In the genomic region with DNA sequence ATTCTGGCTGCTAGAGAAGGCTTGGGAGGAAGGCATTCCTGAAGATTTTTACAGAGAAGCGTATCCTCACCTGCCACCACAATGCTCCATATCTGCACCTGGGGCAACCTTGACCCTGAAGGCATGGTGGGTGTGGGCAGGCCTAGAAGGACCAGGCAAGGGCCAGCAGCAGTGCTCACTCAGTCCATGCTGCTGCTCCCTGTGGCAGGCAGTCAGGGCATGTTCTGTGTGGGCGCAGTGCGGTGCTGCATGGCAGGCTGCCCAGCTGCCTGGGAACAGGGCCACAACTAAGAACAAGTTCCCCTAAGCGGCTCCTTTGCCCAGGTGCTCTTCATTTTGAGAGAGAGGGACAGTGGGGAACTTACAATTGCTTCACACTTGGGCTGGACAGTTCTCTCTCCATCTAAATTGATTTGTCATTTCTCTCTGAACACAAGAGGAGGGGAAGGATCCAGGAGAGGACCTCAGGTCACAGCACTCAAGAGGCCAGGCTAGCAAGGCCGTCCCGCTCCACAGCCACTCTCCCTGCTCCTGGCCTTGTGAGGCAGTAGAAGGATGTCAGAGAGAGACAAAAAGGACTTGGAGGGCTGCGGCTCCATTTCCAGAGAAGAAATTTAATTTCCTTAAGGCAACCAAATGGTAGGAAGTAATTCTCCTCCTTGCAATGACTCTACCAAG, we compare ENCODE assay signal across 10 cellular contexts.
DNase-seq lines count a peak whose midpoint lies in the region; TF ChIP-seq lines count a peak whose summit lies in the region.
"Had no signal": no experiment of that assay in that cellular context is flagged by ENCODE, and none has a peak within 500 bp of the region (broad histone marks: within the 10 kb centered on the region; RNA-seq: fewer than 3 reads in every experiment).

No MANE protein-coding gene starts in this region.

- H3K4me3 Mint-ChIP-seq in nephron progenitor cell: no peak overlapping the region
- no peak overlapping the region for H3K4me3 Mint-ChIP-seq in activated naive CD4-positive, alpha-beta T cell treated with anti-CD3 and anti-CD28 coated beads for 36 hours
- H3K4me3 Mint-ChIP-seq: activated CD4-positive, alpha-beta T cell treated with anti-CD3 and anti-CD28 coated beads, Interleukin-2, amount 10 ng/mL, durations not matched to agents 24 days and 14 days had no signal

- peaks cover 55% of the 10 kb centered on the region for H3K36me3 Mint-ChIP-seq in nephron progenitor cell (ENCODE audit: low read depth)
- H3K36me3 Mint-ChIP-seq in activated naive CD4-positive, alpha-beta T cell treated with anti-CD3 and anti-CD28 coated beads for 36 hours (ENCODE audit: low read depth): peaks cover 21% of the 10 kb centered on the region

- peak overlapping the region; percentile 94 for H3K27ac Mint-ChIP-seq in nephron progenitor cell
- no peak overlapping the region for H3K27ac Mint-ChIP-seq in activated naive CD4-positive, alpha-beta T cell treated with anti-CD3 and anti-CD28 coated beads for 36 hours
- H3K27ac Mint-ChIP-seq: activated CD4-positive, alpha-beta T cell treated with anti-CD3 and anti-CD28 coated beads, Interleukin-2, amount 10 ng/mL, durations not matched to agents 24 days and 14 days had no signal

- peaks cover 71% of the 10 kb centered on the region for H3K4me1 Mint-ChIP-seq in nephron progenitor cell
- H3K4me1 Mint-ChIP-seq in activated naive CD4-positive, alpha-beta T cell treated with anti-CD3 and anti-CD28 coated beads for 36 hours (ENCODE audit: low read depth): no peaks in the 10 kb centered on the region
- H3K4me1 Mint-ChIP-seq: activated CD4-positive, alpha-beta T cell treated with anti-CD3 and anti-CD28 coated beads, Interleukin-2, amount 10 ng/mL, durations not matched to agents 24 days and 14 days had no signal

- H3K4me3 ChIP-seq in AG10803 (ENCODE audit: low read length) (no peak overlapping the region), foreskin fibroblast (ENCODE audit: low read depth in 1 of 2, low read length in 2 of 2) (no peak overlapping the region)

- POLR2A ChIA-PET in RWPE1 (lab: Yijun Ruan, JAX; ENCODE audit: low non-redundant PET): no interaction called here

- H3K27ac ChIP-seq in RWPE1: peak overlapping the region; percentile 70

- CTCF ChIA-PET in RWPE1 (lab: Yijun Ruan, JAX): no interaction called here
- CTCF ChIA-PET in activated naive CD4-positive, alpha-beta T cell treated with anti-CD3 and anti-CD28 coated beads for 36 hours (lab: Charles Lee): no interaction called here

- H3K27me3 Mint-ChIP-seq in nephron progenitor cell (ENCODE audit: low read depth, poor library complexity): no peaks in the 10 kb centered on the region
- H3K27me3 Mint-ChIP-seq in activated naive CD4-positive, alpha-beta T cell treated with anti-CD3 and anti-CD28 coated beads for 36 hours (ENCODE audit: low read depth): no peaks in the 10 kb centered on the region
- H3K27me3 Mint-ChIP-seq: activated CD4-positive, alpha-beta T cell treated with anti-CD3 and anti-CD28 coated beads, Interleukin-2, amount 10 ng/mL, durations not matched to agents 24 days and 14 days had no signal

- TF ChIP-seq CTCF in AG10803 (conservative IDR thresholded peaks at IDR 0.05; ENCODE audit: low read length) (no peak), RWPE1 (conservative IDR thresholded peaks at IDR 0.05; ENCODE audit: low read depth) (no peak), foreskin fibroblast (IDR thresholded peaks at IDR 0.05; ENCODE audit: low read depth, low read length) (no peak), nephron progenitor cell (IDR thresholded peaks at IDR 0.05) (no peak)

- peak; percentile 40 for DNase-seq in AG10803 (ENCODE audit: low read depth)
- peak; percentile 18 for DNase-seq in RWPE1 (ENCODE audit: low spot score)
- DNase-seq in foreskin fibroblast: peak; percentile 13 to 44
- no peak for DNase-seq in nephron progenitor cell
- DNase-seq in NCI-H510A treated with DMSO at 0.1 percent for 48 hours (lab: John Stamatoyannopoulos, UW): no peak
- no peak for DNase-seq in dedifferentiated amniotic fluid mesenchymal stem cell (ENCODE audit: extremely low spot score)
- no peak for DNase-seq in activated naive CD4-positive, alpha-beta T cell treated with anti-CD3 and anti-CD28 coated beads for 36 hours
- no peak for DNase-seq in COLO668 (lab: John Stamatoyannopoulos, UW; ENCODE audit: unreplicated experiment)
- DNase-seq: activated CD4-positive, alpha-beta T cell treated with anti-CD3 and anti-CD28 coated beads, Interleukin-2, amount 10 ng/mL, durations not matched to agents 24 days and 14 days; NCI-H2029 had no signal

- intact Hi-C loops in activated naive CD4-positive, alpha-beta T cell treated with anti-CD3 and anti-CD28 coated beads for 36 hours (cut with micrococcal nuclease): no loop called here

- no peaks in the 10 kb centered on the region for H3K9me3 Mint-ChIP-seq in nephron progenitor cell
- H3K9me3 Mint-ChIP-seq in activated naive CD4-positive, alpha-beta T cell treated with anti-CD3 and anti-CD28 coated beads for 36 hours: no peaks in the 10 kb centered on the region
- H3K9me3 Mint-ChIP-seq: activated CD4-positive, alpha-beta T cell treated with anti-CD3 and anti-CD28 coated beads, Interleukin-2, amount 10 ng/mL, durations not matched to agents 24 days and 14 days had no signal

Comparison
In these comparisons a context has a peak if more than half of its experiments do, and no peak if none do; other contexts are left out.
1. DNase-seq: peak in AG10803 (single experiment), RWPE1 (single experiment) and foreskin fibroblast (2 of 2); none in nephron progenitor cell (single experiment), NCI-H510A treated with DMSO at 0.1 percent for 48 hours (single experiment), dedifferentiated amniotic fluid mesenchymal stem cell (single experiment), activated naive CD4-positive, alpha-beta T cell treated with anti-CD3 and anti-CD28 coated beads for 36 hours (single experiment) and COLO668 (single experiment).